Comparison of ENCODE assay signal across 9 cellular contexts in genomic region chr1:31700468-31701136, GRCh38. TPM values are rescaled to one million over a fixed set of nuclear protein-coding genes. Genes with fewer than 3 reads are reported as not detected.
DNase-seq lines count a peak whose midpoint lies in the region; ATAC-seq and TF ChIP-seq lines count a peak whose summit lies in the region.
"Had no signal": no experiment of that assay in that cellular context is flagged by ENCODE, and none has a peak within 500 bp of the region (broad histone marks: within the 10 kb centered on the region; RNA-seq: fewer than 3 reads in every experiment).

No MANE protein-coding gene starts in this region.

- peaks cover 65% of the 10 kb centered on the region for H3K4me1 Mint-ChIP-seq in nephron
- H3K4me1 Mint-ChIP-seq in activated naive CD4-positive, alpha-beta T cell treated with anti-CD3 and anti-CD28 coated beads for 36 hours (ENCODE audit: low read depth) = peaks cover 26% of the 10 kb centered on the region

- H3K4me1 ChIP-seq in right cardiac atrium (ENCODE audit: control insufficient read depth, insufficient read depth, low read length) (peaks cover 16% of the 10 kb centered on the region), breast epithelium (peaks cover 33 to 58% of the 10 kb centered on the region in 2 donors)

- intact Hi-C loops in right cardiac atrium (cut with DNase I) (loop anchor here in 1 of 4 donors (5.0 kb wide), 1 partner anchor 33 kb away; no protein-coding TSS in a partner anchor), cardiac septum (cut with DNase I) (loop anchor here (2.0 to 5.0 kb wide), 3 partner anchors 30 to 123 kb away; partner anchors contain the start of gene TINAGL1), breast epithelium (cut with DNase I; ENCODE audit: low total_unique reads) (no loop called here)
- intact Hi-C loops in activated naive CD4-positive, alpha-beta T cell treated with anti-CD3 and anti-CD28 coated beads for 36 hours (cut with micrococcal nuclease) = no loop called here

- TF ChIP-seq POLR2A in breast epithelium (IDR thresholded peaks at IDR 0.05) = no peak

- no peaks in the 10 kb centered on the region for H3K36me3 ChIP-seq in breast epithelium

- CTCF ChIA-PET in activated naive CD4-positive, alpha-beta T cell treated with anti-CD3 and anti-CD28 coated beads for 36 hours (lab: Charles Lee) = interaction anchor here (0.6 to 1.9 kb wide), 3 partner anchors 36 to 151 kb away, joined by 3 to 11 read pairs (median 3); no protein-coding TSS in a partner anchor

- no peak for ATAC-seq in right cardiac atrium

- TF ChIP-seq CTCF in breast epithelium (IDR thresholded peaks at IDR 0.05) (no peak), nephron (IDR thresholded peaks at IDR 0.05; ENCODE audit: unreplicated experiment in 3 of 3) (no peak)

- H3K27me3 ChIP-seq in right cardiac atrium (ENCODE audit: control insufficient read depth, insufficient read depth) (no peaks in the 10 kb centered on the region), breast epithelium (no peaks in the 10 kb centered on the region)

- H3K4me3 Mint-ChIP-seq in nephron = peak overlapping the region; percentile 81 to 93 (median 90)
- no peak overlapping the region for H3K4me3 Mint-ChIP-seq in activated naive CD4-positive, alpha-beta T cell treated with anti-CD3 and anti-CD28 coated beads for 36 hours

- WGBS in right cardiac atrium = 61% methylated on average over 7 of the region's 7 CpGs

- DNase-seq in right cardiac atrium = peak in 1 of 3 donors; percentile 33
- no peak for DNase-seq in cardiac septum (ENCODE audit: low spot score)
- DNase-seq in breast epithelium (ENCODE audit: low spot score in 2 of 2) = no peak
- DNase-seq in activated naive CD4-positive, alpha-beta T cell treated with anti-CD3 and anti-CD28 coated beads for 36 hours = no peak
- no peak for DNase-seq in NCI-H1105 (lab: John Stamatoyannopoulos, UW)
- no peak for DNase-seq in activated CD4-positive, CD25-positive, alpha-beta regulatory T cell (lab: John Stamatoyannopoulos, UW)
- no peak for DNase-seq in NCI-H2029 (lab: John Stamatoyannopoulos, UW)
- DNase-seq: NCI-H187 had no signal

- no peaks in the 10 kb centered on the region for H3K9me3 Mint-ChIP-seq in nephron
- H3K9me3 Mint-ChIP-seq in activated naive CD4-positive, alpha-beta T cell treated with anti-CD3 and anti-CD28 coated beads for 36 hours = no peaks in the 10 kb centered on the region

- no peaks in the 10 kb centered on the region for H3K27me3 Mint-ChIP-seq in nephron (ENCODE audit: low read depth)
- peaks cover 17% of the 10 kb centered on the region for H3K27me3 Mint-ChIP-seq in activated naive CD4-positive, alpha-beta T cell treated with anti-CD3 and anti-CD28 coated beads for 36 hours (ENCODE audit: low read depth)

- H3K36me3 Mint-ChIP-seq in nephron (ENCODE audit: low read depth) = peaks cover 12% of the 10 kb centered on the region
- H3K36me3 Mint-ChIP-seq in activated naive CD4-positive, alpha-beta T cell treated with anti-CD3 and anti-CD28 coated beads for 36 hours (ENCODE audit: low read depth) = no peaks in the 10 kb centered on the region

- H3K9me3 ChIP-seq in right cardiac atrium (ENCODE audit: control insufficient read depth, low read length) (no peaks in the 10 kb centered on the region), breast epithelium (no peaks in the 10 kb centered on the region)

- peak overlapping the region; percentile 91 to 97 (median 93) for H3K27ac Mint-ChIP-seq in nephron
- no peak overlapping the region for H3K27ac Mint-ChIP-seq in activated naive CD4-positive, alpha-beta T cell treated with anti-CD3 and anti-CD28 coated beads for 36 hours

- H3K27ac ChIP-seq in right cardiac atrium (ENCODE audit: low read length) (peak overlapping the region; percentile 73), breast epithelium (peak overlapping the region; percentile 93 to 95)

- H3K4me3 ChIP-seq in right cardiac atrium (ENCODE audit: low read length) (no peak overlapping the region), breast epithelium (peak overlapping the region in 2 of 3 donors; percentile 37 to 49)

RNA-seq across cellular contexts. Expression of gene COL16A1, which starts 3.2 kb away (rescaled TPM):
- total RNA-seq in right cardiac atrium = 10 to 100 TPM; 40.6 to 50.5 (median 50.3) TPM
- 37.4 TPM for polyA plus RNA-seq in right cardiac atrium
- total RNA-seq in cardiac septum = 45.9 TPM
- 10 to 100 TPM; 55.2 to 79.5 (median 58.7) TPM for total RNA-seq in breast epithelium
- under 1 TPM; 0.17 to 0.47 TPM for total RNA-seq in activated naive CD4-positive, alpha-beta T cell treated with anti-CD3 and anti-CD28 coated beads for 36 hours

RNA-seq across cellular contexts. Expression of gene PEF1, which starts 55.9 kb away (rescaled TPM):
- 10 to 100 TPM; 38.6 to 46.0 (median 42.2) TPM for total RNA-seq in right cardiac atrium
- 47.7 TPM for polyA plus RNA-seq in right cardiac atrium
- total RNA-seq in cardiac septum = 55.1 TPM
- 10 to 100 TPM; 67.8 to 84.9 (median 70.1) TPM for total RNA-seq in breast epithelium
- 10 to 100 TPM; 79.6 to 80.6 TPM for total RNA-seq in activated naive CD4-positive, alpha-beta T cell treated with anti-CD3 and anti-CD28 coated beads for 36 hours

Comparison
In these comparisons a context has a peak if more than half of its experiments do, and no peak if none do; other contexts are left out.
1. RNA of gene COL16A1, which starts 3.2 kb away (total RNA-seq): 55.2 to 79.5 TPM in breast epithelium, 40.6 to 50.5 TPM in right cardiac atrium and 45.9 TPM in cardiac septum (single experiment); 0.17 to 0.47 TPM in activated naive CD4-positive, alpha-beta T cell treated with anti-CD3 and anti-CD28 coated beads for 36 hours; every median in the first group is over 10 times any median in the second.